13 cellular contexts compared by ENCODE assay signal in the genomic region with DNA sequence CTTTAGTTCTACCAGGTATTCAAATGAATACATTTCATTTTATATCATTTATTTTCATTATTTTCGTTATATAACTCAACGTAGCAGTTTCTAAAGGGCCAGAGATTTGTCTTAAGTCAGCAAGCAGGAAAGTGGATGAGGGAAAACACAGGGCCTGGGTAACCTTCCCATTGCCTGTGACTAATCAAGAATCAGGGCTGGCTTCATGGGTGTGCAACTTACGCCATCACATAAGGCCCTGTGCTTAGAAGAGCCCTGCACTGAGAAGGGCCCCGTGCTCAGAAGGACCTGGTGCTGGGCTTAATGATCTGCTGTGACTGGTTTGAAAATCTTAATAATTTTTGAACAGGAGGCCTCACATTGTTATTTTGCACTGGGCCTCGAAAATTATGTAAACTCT.
DNase-seq lines count a peak whose midpoint lies in the region; ATAC-seq and TF ChIP-seq lines count a peak whose summit lies in the region.
"Had no signal": no experiment of that assay in that cellular context is flagged by ENCODE, and none has a peak within 500 bp of the region (broad histone marks: within the 10 kb centered on the region; RNA-seq: fewer than 3 reads in every experiment).

No MANE protein-coding gene starts in this region.

- DNase-seq in right atrium auricular region (ENCODE audit: low spot score) = no peak
- DNase-seq in Right ventricle myocardium superior = no peak
- no peak for DNase-seq in aorta
- DNase-seq in activated CD8-positive, alpha-beta memory T cell treated with anti-CD3 and anti-CD28 coated beads for 24 hours = no peak
- DNase-seq in stimulated activated naive CD4-positive, alpha-beta T cell treated with Interleukin-2 at 50 U/mL for 16 hours (lab: John Stamatoyannopoulos, UW) = no peak
- no peak for DNase-seq in germinal center (ENCODE audit: low spot score)
- DNase-seq: DMS 273 treated with DMSO at 0.1 percent for 48 hours, NCI-H1105, NCI-H524 treated with DMSO at 0.1 percent for 48 hours, small intestine had no signal

- H3K27ac ChIP-seq in right atrium auricular region = peak overlapping the region; percentile 49 to 77
- peak overlapping the region; percentile 8 to 67 for H3K27ac ChIP-seq in esophagus (ENCODE audit: low read depth in 2 of 2, low read length in 1 of 2)
- peak overlapping the region; percentile 45 for H3K27ac ChIP-seq in muscle layer of duodenum (ENCODE audit: low read length)
- H3K27ac ChIP-seq in aorta (ENCODE audit: low read depth in 1 of 2, low read length in 2 of 2) = no peak overlapping the region

- H3K9me3 ChIP-seq in right atrium auricular region (no peaks in the 10 kb centered on the region), esophagus (ENCODE audit: control insufficient read depth in 2 of 2, insufficient read depth in 1 of 2, low read depth in 1 of 2, low read length in 1 of 2) (no peaks in the 10 kb centered on the region), muscle layer of duodenum (ENCODE audit: control insufficient read depth in 1 of 2, low read length in 2 of 2) (no peaks in the 10 kb centered on the region), aorta (ENCODE audit: control insufficient read depth, low read length) (no peaks in the 10 kb centered on the region)
- H3K9me3 ChIP-seq: SJSA1 had no signal

- WGBS in esophagus, 2 donors = 68 to 72% methylated on average over 5 of the region's 5 CpGs
- WGBS in aorta, 2 donors = 44 to 58% methylated on average over 5 of the region's 5 CpGs

- H3K36me3 ChIP-seq in right atrium auricular region (no peaks in the 10 kb centered on the region), esophagus (ENCODE audit: control insufficient read depth in 2 of 2, insufficient read depth in 2 of 2, low read length in 1 of 2) (no peaks in the 10 kb centered on the region), muscle layer of duodenum (ENCODE audit: control insufficient read depth in 1 of 2, insufficient read depth in 2 of 2, low read length in 2 of 2) (no peaks in the 10 kb centered on the region), aorta (ENCODE audit: control insufficient read depth in 1 of 2, insufficient read depth in 2 of 2, low read length in 1 of 2) (no peaks in the 10 kb centered on the region)
- H3K36me3 ChIP-seq: SJSA1 had no signal

- ATAC-seq in Right ventricle myocardium superior (ENCODE audit: poor library complexity) = no peak
- peak; percentile 47 for ATAC-seq in aorta (ENCODE audit: low FRiP score)

- H3K4me1 ChIP-seq in right atrium auricular region = no peaks in the 10 kb centered on the region
- H3K4me1 ChIP-seq in esophagus (ENCODE audit: control insufficient read depth in 2 of 2, insufficient read depth in 2 of 2, low read length in 1 of 2) = no peaks in the 10 kb centered on the region
- no peaks in the 10 kb centered on the region for H3K4me1 ChIP-seq in muscle layer of duodenum (ENCODE audit: control insufficient read depth in 1 of 2, insufficient read depth in 2 of 2, low read length in 2 of 2)
- H3K4me1 ChIP-seq in aorta (ENCODE audit: control insufficient read depth in 1 of 2, insufficient read depth in 2 of 2, low read length in 2 of 2) = peaks cover 0 to 2% of the 10 kb centered on the region in 2 donors

- no peak for TF ChIP-seq CTCF in right atrium auricular region (IDR thresholded peaks at IDR 0.05)

- no peaks in the 10 kb centered on the region for H3K27me3 ChIP-seq in right atrium auricular region
- no peaks in the 10 kb centered on the region for H3K27me3 ChIP-seq in esophagus (ENCODE audit: control insufficient read depth in 1 of 2, insufficient read depth in 2 of 2, low read length in 2 of 2)
- H3K27me3 ChIP-seq in muscle layer of duodenum (ENCODE audit: low read depth, low read length) = no peaks in the 10 kb centered on the region
- no peaks in the 10 kb centered on the region for H3K27me3 ChIP-seq in aorta (ENCODE audit: control insufficient read depth in 1 of 2, insufficient read depth in 2 of 2, low read length in 1 of 2)
- H3K27me3 ChIP-seq: SJSA1 had no signal

- no peak overlapping the region for H3K4me3 ChIP-seq in right atrium auricular region
- no peak overlapping the region for H3K4me3 ChIP-seq in esophagus (ENCODE audit: low read depth in 1 of 2, low read length in 2 of 2)
- no peak overlapping the region for H3K4me3 ChIP-seq in muscle layer of duodenum (ENCODE audit: low read depth in 1 of 2, low read length in 2 of 2)
- no peak overlapping the region for H3K4me3 ChIP-seq in aorta (ENCODE audit: low read length in 2 of 2)
- H3K4me3 ChIP-seq: SJSA1 had no signal

- intact Hi-C loops in Right ventricle myocardium superior (cut with DNase I) = no loop called here
- intact Hi-C loops in aorta (cut with DNase I) = loop anchor here in 1 of 2 donors (10.0 kb wide), 1 partner anchor 375 kb away; no protein-coding TSS in a partner anchor

Comparison
In these comparisons a context has a peak if more than half of its experiments do, and no peak if none do; other contexts are left out.
1. H3K27ac ChIP-seq: peak in right atrium auricular region (2 of 2), esophagus (2 of 2) and muscle layer of duodenum (single experiment); none in aorta (0 of 2).